Comparison of ENCODE assay signal across 19 cellular contexts in the genomic region with DNA sequence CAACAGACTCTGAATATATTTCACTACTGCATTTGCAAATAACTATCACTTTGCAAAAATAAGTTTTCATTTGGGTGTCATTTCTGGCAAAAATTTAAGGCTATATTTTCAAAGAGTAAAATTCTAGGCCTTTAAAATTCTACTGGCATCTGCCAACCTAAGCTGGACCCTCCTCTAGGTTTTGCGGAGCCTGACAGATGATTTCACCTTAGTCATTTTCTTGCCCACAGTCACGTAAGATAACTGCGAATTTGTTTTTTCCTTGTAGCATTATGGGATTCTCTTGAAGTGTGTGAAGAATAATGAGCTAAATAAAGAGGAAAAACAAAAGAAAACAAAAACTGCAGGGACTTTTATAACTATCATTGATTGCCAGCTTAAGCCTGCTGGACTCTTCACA. TPM values are rescaled to one million over a fixed set of nuclear protein-coding genes. Genes with fewer than 3 reads are reported as not detected.
"Had no signal": no experiment of that assay in that cellular context is flagged by ENCODE, and none has a peak within 500 bp of the region (broad histone marks: within the 10 kb centered on the region; RNA-seq: fewer than 3 reads in every experiment).

No MANE protein-coding gene starts in this region.

- H3K4me3 ChIP-seq: neural progenitor cell, pancreas, SK-N-MC, skin epidermis, upper lobe of left lung had no signal

- ATAC-seq: pancreas, T-cell had no signal

- H3K4me1 ChIP-seq: neural progenitor cell, pancreas, upper lobe of left lung had no signal

- FAIRE-seq: pancreas had no signal

- H3K27ac ChIP-seq: neural progenitor cell, pancreas, SK-N-MC had no signal

- H3K9me3 ChIP-seq: pancreas, upper lobe of left lung had no signal

- H3K27me3 ChIP-seq: upper lobe of left lung had no signal

- H2AFZ ChIP-seq: neural progenitor cell had no signal

- H3K36me3 ChIP-seq: neural progenitor cell, pancreas, upper lobe of left lung had no signal

- H3K9ac ChIP-seq: neural progenitor cell had no signal

- DNase-seq: activated CD4-positive, CD25-positive, alpha-beta regulatory T cell treated with anti-CD3 and anti-CD28 coated beads, Interleukin-2, amount 50 U/mL, for 72 hours; activated naive CD8-positive, alpha-beta T cell treated with anti-CD3 and anti-CD28 coated beads for 36 hours; effector memory CD4-positive, alpha-beta T cell; hypothalamus; naive B cell; pancreas; retina; stimulated activated CD4-positive, alpha-beta T cell treated with anti-CD3 and anti-CD28 coated beads, Interleukin-15, amount 100 ng/mL, for 24 hours; stimulated activated CD4-positive, alpha-beta T cell treated with anti-CD3 and anti-CD28 coated beads, Interleukin-4, amount 100 ng/mL, for 1 hour; stimulated activated naive CD4-positive, alpha-beta T cell; substantia nigra; T-cell; upper lobe of left lung had no signal

- H3K4me2 ChIP-seq: neural progenitor cell had no signal

RNA-seq across cellular contexts. Expression of a gene that starts 7.8 kb away (rescaled TPM):
- total RNA-seq: activated CD8-positive, alpha-beta memory T cell treated with anti-CD3 and anti-CD28 coated beads for 36 hours; activated naive CD8-positive, alpha-beta T cell treated with anti-CD3 and anti-CD28 coated beads for 36 hours; activated T-helper 1 cell treated with anti-CD3 and anti-CD28 coated beads, Interleukin-12 subunit alpha, Interleukin-12 subunit beta, Interleukin-2, Interleukin-4 antibody, amounts not matched to agents 30 ng/mL and 10 ng/mL and 1 ng/mL, durations not matched to agents 14 hours and 24 hours and 36 hours; kidney epithelial cell had no signal
